Comparison of ENCODE assay signal across 1 cellular context in the genomic region with DNA sequence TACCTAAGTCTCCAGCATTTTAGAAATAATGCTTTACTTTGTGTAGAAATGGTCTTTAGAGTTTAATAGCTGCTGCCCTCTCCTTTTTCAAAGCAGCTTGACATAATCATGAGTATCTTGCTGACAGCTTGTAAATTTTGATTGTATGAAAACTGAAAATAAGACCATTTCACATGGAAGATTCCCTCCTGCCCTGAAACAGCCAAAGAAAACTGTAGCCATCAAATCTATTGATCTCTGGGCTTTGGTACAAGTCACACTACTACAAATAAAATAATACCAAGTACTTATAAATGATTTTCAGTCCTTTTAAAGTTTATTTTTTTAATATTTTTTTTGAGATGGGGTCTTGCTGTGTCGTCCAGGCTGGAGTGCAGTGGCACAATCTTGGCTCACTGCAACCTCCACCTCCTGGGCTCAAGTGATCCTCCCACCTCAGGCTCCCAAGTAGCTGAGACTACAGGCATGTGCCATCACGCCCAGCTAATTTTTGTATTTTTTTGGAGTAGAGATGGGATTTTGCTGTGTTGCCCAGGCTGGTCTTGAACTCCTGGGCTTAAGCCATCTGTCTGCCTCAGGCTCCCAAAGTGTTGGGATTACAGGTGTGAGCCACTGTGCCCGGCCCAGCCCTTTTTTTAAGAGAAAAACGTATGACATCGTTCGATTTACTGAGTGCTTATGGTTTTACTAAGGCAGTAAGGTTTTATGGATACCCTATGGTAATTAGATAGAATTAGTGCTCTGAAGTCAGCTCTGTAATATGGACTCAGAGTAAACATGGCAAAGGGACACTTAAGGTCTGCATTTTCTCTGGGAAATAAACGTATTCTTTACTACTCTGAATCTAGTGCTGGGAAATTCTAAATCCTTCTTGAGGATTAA.
TF ChIP-seq lines count a peak whose summit lies in the region.

No MANE protein-coding gene starts in this region.

TF ChIP-seq in K562, 482 proteins besides CTCF, POLR2A, EP300 and RAD21 (continued from another document):
- TF ChIP-seq, protein P1, sequence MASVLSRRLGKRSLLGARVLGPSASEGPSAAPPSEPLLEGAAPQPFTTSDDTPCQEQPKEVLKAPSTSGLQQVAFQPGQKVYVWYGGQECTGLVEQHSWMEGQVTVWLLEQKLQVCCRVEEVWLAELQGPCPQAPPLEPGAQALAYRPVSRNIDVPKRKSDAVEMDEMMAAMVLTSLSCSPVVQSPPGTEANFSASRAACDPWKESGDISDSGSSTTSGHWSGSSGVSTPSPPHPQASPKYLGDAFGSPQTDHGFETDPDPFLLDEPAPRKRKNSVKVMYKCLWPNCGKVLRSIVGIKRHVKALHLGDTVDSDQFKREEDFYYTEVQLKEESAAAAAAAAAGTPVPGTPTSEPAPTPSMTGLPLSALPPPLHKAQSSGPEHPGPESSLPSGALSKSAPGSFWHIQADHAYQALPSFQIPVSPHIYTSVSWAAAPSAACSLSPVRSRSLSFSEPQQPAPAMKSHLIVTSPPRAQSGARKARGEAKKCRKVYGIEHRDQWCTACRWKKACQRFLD (CRISPR knock-in tag; IDR thresholded peaks at IDR 0.05) = 0 out of 2 replicates have a peak, but pooled peaks have one; percentile 32
- TF ChIP-seq BCOR (IDR thresholded peaks at IDR 0.05) (peak; percentile 59), SMARCA5 (IDR thresholded peaks at IDR 0.05) (peak; percentile 46; the same call in 1 of the 2 replicates), ADNP (tag; IDR thresholded peaks at IDR 0.05) (peak; percentile 21; the same call in 1 of the 2 replicates), ETV5 (CRISPR knock-in tag; IDR thresholded peaks at IDR 0.05; ENCODE audit: low read depth) (no peak), SUPT5H (IDR thresholded peaks at IDR 0.05) (no peak), ZNF121 (CRISPR knock-in tag; conservative IDR thresholded peaks at IDR 0.05) (peak; percentile 96), MEIS2 (IDR thresholded peaks at IDR 0.05; ENCODE audit: partially characterized antibody) (peak; percentile 58), KDM1A (IDR thresholded peaks at IDR 0.05) (peak in 1 of 2 experiments; percentile 44; a peak in 1 of 4 replicates), FOXA3 (CRISPR knock-in tag; conservative IDR thresholded peaks at IDR 0.05 in 1 of 2, IDR thresholded peaks at IDR 0.05 in 1 of 2) (0 out of 4 replicates have a peak, but pooled peaks of 1 of the 2 experiments have one; percentile 16)
- TF ChIP-seq, protein P2, sequence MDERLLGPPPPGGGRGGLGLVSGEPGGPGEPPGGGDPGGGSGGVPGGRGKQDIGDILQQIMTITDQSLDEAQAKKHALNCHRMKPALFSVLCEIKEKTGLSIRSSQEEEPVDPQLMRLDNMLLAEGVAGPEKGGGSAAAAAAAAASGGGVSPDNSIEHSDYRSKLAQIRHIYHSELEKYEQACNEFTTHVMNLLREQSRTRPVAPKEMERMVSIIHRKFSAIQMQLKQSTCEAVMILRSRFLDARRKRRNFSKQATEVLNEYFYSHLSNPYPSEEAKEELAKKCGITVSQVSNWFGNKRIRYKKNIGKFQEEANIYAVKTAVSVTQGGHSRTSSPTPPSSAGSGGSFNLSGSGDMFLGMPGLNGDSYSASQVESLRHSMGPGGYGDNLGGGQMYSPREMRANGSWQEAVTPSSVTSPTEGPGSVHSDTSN (CRISPR knock-in tag; IDR thresholded peaks at IDR 0.05; ENCODE audit: low read depth) = no peak
- TF ChIP-seq, protein P2 (tag; conservative IDR thresholded peaks at IDR 0.05; ENCODE audit: low read depth) = peak; percentile 48; the same call in 1 of the 2 replicates
- TF ChIP-seq, protein P3, sequence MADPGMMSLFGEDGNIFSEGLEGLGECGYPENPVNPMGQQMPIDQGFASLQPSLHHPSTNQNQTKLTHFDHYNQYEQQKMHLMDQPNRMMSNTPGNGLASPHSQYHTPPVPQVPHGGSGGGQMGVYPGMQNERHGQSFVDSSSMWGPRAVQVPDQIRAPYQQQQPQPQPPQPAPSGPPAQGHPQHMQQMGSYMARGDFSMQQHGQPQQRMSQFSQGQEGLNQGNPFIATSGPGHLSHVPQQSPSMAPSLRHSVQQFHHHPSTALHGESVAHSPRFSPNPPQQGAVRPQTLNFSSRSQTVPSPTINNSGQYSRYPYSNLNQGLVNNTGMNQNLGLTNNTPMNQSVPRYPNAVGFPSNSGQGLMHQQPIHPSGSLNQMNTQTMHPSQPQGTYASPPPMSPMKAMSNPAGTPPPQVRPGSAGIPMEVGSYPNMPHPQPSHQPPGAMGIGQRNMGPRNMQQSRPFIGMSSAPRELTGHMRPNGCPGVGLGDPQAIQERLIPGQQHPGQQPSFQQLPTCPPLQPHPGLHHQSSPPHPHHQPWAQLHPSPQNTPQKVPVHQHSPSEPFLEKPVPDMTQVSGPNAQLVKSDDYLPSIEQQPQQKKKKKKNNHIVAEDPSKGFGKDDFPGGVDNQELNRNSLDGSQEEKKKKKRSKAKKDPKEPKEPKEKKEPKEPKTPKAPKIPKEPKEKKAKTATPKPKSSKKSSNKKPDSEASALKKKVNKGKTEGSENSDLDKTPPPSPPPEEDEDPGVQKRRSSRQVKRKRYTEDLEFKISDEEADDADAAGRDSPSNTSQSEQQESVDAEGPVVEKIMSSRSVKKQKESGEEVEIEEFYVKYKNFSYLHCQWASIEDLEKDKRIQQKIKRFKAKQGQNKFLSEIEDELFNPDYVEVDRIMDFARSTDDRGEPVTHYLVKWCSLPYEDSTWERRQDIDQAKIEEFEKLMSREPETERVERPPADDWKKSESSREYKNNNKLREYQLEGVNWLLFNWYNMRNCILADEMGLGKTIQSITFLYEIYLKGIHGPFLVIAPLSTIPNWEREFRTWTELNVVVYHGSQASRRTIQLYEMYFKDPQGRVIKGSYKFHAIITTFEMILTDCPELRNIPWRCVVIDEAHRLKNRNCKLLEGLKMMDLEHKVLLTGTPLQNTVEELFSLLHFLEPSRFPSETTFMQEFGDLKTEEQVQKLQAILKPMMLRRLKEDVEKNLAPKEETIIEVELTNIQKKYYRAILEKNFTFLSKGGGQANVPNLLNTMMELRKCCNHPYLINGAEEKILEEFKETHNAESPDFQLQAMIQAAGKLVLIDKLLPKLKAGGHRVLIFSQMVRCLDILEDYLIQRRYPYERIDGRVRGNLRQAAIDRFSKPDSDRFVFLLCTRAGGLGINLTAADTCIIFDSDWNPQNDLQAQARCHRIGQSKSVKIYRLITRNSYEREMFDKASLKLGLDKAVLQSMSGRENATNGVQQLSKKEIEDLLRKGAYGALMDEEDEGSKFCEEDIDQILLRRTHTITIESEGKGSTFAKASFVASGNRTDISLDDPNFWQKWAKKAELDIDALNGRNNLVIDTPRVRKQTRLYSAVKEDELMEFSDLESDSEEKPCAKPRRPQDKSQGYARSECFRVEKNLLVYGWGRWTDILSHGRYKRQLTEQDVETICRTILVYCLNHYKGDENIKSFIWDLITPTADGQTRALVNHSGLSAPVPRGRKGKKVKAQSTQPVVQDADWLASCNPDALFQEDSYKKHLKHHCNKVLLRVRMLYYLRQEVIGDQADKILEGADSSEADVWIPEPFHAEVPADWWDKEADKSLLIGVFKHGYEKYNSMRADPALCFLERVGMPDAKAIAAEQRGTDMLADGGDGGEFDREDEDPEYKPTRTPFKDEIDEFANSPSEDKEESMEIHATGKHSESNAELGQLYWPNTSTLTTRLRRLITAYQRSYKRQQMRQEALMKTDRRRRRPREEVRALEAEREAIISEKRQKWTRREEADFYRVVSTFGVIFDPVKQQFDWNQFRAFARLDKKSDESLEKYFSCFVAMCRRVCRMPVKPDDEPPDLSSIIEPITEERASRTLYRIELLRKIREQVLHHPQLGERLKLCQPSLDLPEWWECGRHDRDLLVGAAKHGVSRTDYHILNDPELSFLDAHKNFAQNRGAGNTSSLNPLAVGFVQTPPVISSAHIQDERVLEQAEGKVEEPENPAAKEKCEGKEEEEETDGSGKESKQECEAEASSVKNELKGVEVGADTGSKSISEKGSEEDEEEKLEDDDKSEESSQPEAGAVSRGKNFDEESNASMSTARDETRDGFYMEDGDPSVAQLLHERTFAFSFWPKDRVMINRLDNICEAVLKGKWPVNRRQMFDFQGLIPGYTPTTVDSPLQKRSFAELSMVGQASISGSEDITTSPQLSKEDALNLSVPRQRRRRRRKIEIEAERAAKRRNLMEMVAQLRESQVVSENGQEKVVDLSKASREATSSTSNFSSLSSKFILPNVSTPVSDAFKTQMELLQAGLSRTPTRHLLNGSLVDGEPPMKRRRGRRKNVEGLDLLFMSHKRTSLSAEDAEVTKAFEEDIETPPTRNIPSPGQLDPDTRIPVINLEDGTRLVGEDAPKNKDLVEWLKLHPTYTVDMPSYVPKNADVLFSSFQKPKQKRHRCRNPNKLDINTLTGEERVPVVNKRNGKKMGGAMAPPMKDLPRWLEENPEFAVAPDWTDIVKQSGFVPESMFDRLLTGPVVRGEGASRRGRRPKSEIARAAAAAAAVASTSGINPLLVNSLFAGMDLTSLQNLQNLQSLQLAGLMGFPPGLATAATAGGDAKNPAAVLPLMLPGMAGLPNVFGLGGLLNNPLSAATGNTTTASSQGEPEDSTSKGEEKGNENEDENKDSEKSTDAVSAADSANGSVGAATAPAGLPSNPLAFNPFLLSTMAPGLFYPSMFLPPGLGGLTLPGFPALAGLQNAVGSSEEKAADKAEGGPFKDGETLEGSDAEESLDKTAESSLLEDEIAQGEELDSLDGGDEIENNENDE (IDR thresholded peaks at IDR 0.05; ENCODE audit: low read depth, low read length) = no peak
